In genomic region chr9:20065076-20065475, GRCh38 we compare ENCODE assay signal across 15 cellular contexts.
DNase-seq lines count a peak whose midpoint lies in the region; ATAC-seq and TF ChIP-seq lines count a peak whose summit lies in the region.
"Had no signal": no experiment of that assay in that cellular context is flagged by ENCODE, and none has a peak within 500 bp of the region (broad histone marks: within the 10 kb centered on the region; RNA-seq: fewer than 3 reads in every experiment).

No MANE protein-coding gene starts in this region.

- no peaks in the 10 kb centered on the region for H3K27me3 Mint-ChIP-seq in stimulated activated memory B cell treated with anti-CD40 and anti-IgM and Interleukin-4, amounts not matched to agents 10 μg/mL and 1 μg/mL and 100 μg/mL, for 72 hours

- no peaks in the 10 kb centered on the region for H3K36me3 Mint-ChIP-seq in stimulated activated memory B cell treated with anti-CD40 and anti-IgM and Interleukin-4, amounts not matched to agents 10 μg/mL and 1 μg/mL and 100 μg/mL, for 72 hours

- H3K9me3 ChIP-seq in DOHH2 (ENCODE audit: control insufficient read depth, insufficient read depth, low read length) (no peaks in the 10 kb centered on the region), hepatocyte (ENCODE audit: low read depth) (no peaks in the 10 kb centered on the region)
- H3K9me3 ChIP-seq: HAP-1, SJCRH30 had no signal

- H3K79me2 ChIP-seq in DOHH2 (ENCODE audit: control insufficient read depth, low read length) (no peaks in the 10 kb centered on the region), hepatocyte (no peaks in the 10 kb centered on the region)

- peak; percentile 20 for ATAC-seq in stimulated activated memory B cell treated with anti-CD40 and anti-IgM and Interleukin-4, amounts not matched to agents 10 μg/mL and 1 μg/mL and 100 μg/mL, for 72 hours
- ATAC-seq in HG03159 (IDR thresholded peaks at IDR 0.05; ENCODE audit: unreplicated experiment) (no peak), GM18867 (IDR thresholded peaks at IDR 0.05; ENCODE audit: unreplicated experiment) (no peak)

- 61% methylated on average over 3 of the region's 3 CpGs for WGBS in hepatocyte (ENCODE audit: low lambda C conversion rate, missing lambda C conversion rate)

- no peak for TF ChIP-seq CTCF in DOHH2 (IDR thresholded peaks at IDR 0.05; ENCODE audit: low read depth, low read length, poor library complexity, severe bottlenecking)
- TF ChIP-seq CTCF in hepatocyte (IDR thresholded peaks at IDR 0.05; ENCODE audit: poor library complexity): no peak

- H3K27ac ChIP-seq in DOHH2 (ENCODE audit: low read depth, low read length) (peak overlapping the region; percentile 64; the same call in 1 of the 2 replicates), hepatocyte (peak overlapping the region; percentile 8)
- H3K27ac ChIP-seq: RWPE1, SJCRH30 had no signal

- DNase-seq in NCI-H69 (lab: John Stamatoyannopoulos, UW): peak; percentile 56
- DNase-seq in hepatocyte (ENCODE audit: low spot score): peak; percentile 6
- DNase-seq in NCI-H1105 (lab: John Stamatoyannopoulos, UW): no peak
- DNase-seq: C1 segment of cervical spinal cord; Karpas-422; NCI-H226; NCI-H526 treated with DMSO at 0.1 percent for 48 hours; NK-92 treated with Interleukin-12 subunit alpha and Interleukin-12 subunit beta, amount 100 ng/mL, for 24 hours; SJCRH30 had no signal

- H3K4me3 ChIP-seq in DOHH2 (ENCODE audit: low read length): no peak overlapping the region
- no peak overlapping the region for H3K4me3 ChIP-seq in hepatocyte
- H3K4me3 ChIP-seq: HAP-1, SJCRH30 had no signal

- H2AFZ ChIP-seq in hepatocyte: no peak overlapping the region

- H3K27ac Mint-ChIP-seq in stimulated activated memory B cell treated with anti-CD40 and anti-IgM and Interleukin-4, amounts not matched to agents 10 μg/mL and 1 μg/mL and 100 μg/mL, for 72 hours: no peak overlapping the region

- H3K4me1 ChIP-seq in DOHH2 (ENCODE audit: control insufficient read depth, low read length) (peaks cover 31% of the 10 kb centered on the region), hepatocyte (ENCODE audit: insufficient read depth) (no peaks in the 10 kb centered on the region)
- H3K4me1 ChIP-seq: HAP-1, SJCRH30 had no signal

- no peaks in the 10 kb centered on the region for H3K36me3 ChIP-seq in DOHH2 (ENCODE audit: control insufficient read depth, low read length)
- H3K36me3 ChIP-seq in hepatocyte (replicated peaks; ENCODE audit: insufficient read depth, low read depth): no peaks in the 10 kb centered on the region
- H3K36me3 ChIP-seq: HAP-1, SJCRH30 had no signal

- peaks cover 23% of the 10 kb centered on the region for H3K4me1 Mint-ChIP-seq in stimulated activated memory B cell treated with anti-CD40 and anti-IgM and Interleukin-4, amounts not matched to agents 10 μg/mL and 1 μg/mL and 100 μg/mL, for 72 hours

- H3K4me2 ChIP-seq in DOHH2 (ENCODE audit: low read length) (peak overlapping the region; percentile 67), hepatocyte (no peak overlapping the region)

- no peaks in the 10 kb centered on the region for H4K20me1 ChIP-seq in DOHH2 (ENCODE audit: control insufficient read depth, insufficient read depth, low read depth, low read length)
- no peaks in the 10 kb centered on the region for H4K20me1 ChIP-seq in hepatocyte (ENCODE audit: insufficient read depth, poor library complexity, severe bottlenecking)

- H3K4me3 Mint-ChIP-seq in stimulated activated memory B cell treated with anti-CD40 and anti-IgM and Interleukin-4, amounts not matched to agents 10 μg/mL and 1 μg/mL and 100 μg/mL, for 72 hours: no peak overlapping the region

- H3K9me3 Mint-ChIP-seq in stimulated activated memory B cell treated with anti-CD40 and anti-IgM and Interleukin-4, amounts not matched to agents 10 μg/mL and 1 μg/mL and 100 μg/mL, for 72 hours: no peaks in the 10 kb centered on the region

- H3F3A ChIP-seq in DOHH2 (ENCODE audit: control insufficient read depth, insufficient read depth): peaks cover 14% of the 10 kb centered on the region; the same call in 1 of the 2 replicates

- H3K9me2 ChIP-seq in DOHH2 (replicated peaks; ENCODE audit: control insufficient read depth, low read length) (no peaks in the 10 kb centered on the region), hepatocyte (replicated peaks; ENCODE audit: insufficient read depth) (no peaks in the 10 kb centered on the region)

- H3K27me3 ChIP-seq in DOHH2 (ENCODE audit: control insufficient read depth, low read length): no peaks in the 10 kb centered on the region
- no peaks in the 10 kb centered on the region for H3K27me3 ChIP-seq in hepatocyte
- H3K27me3 ChIP-seq: SJCRH30 had no signal
